ENCODE assay signal across 1 cellular context in genomic region chr12:6377667-6377994, GRCh38.
TF ChIP-seq lines count a peak whose summit lies in the region.

No MANE protein-coding gene starts in this region.

TF ChIP-seq in A549, 52 proteins besides CTCF, POLR2A, EP300 and RAD21 (continued from another document):
- TF ChIP-seq PHF8 (IDR thresholded peaks at IDR 0.05; ENCODE audit: borderline replicate concordance, low read depth) (no peak), USF2 (IDR thresholded peaks at IDR 0.05) (no peak), ZNF302 (CRISPR knock-in tag; IDR thresholded peaks at IDR 0.05) (no peak)
